ENCODE assay signal across 1 cellular context in genomic region chrX:88366314-88366713, GRCh38.
A peak's percentile ranks its signal among the peaks of the same experiment; 100 is the strongest.
TF ChIP-seq lines count a peak whose summit lies in the region.

No MANE protein-coding gene starts in this region.

TF ChIP-seq in A549, 52 proteins besides CTCF, POLR2A, EP300 and RAD21 (continued from another document):
- peak; percentile 62 for TF ChIP-seq ZFP36 (IDR thresholded peaks at IDR 0.05; ENCODE audit: borderline replicate concordance, partially characterized antibody)
